In genomic region chr22:28711820-28712777, GRCh38 we compare ENCODE assay signal across 1 cellular context.
A peak's percentile ranks its signal among the peaks of the same experiment; 100 is the strongest.
TF ChIP-seq lines count a peak whose summit lies in the region.

No MANE protein-coding gene starts in this region.

TF ChIP-seq in HepG2, 621 proteins besides CTCF, POLR2A, EP300 and RAD21 (continued from another document and continues in another):
- TF ChIP-seq ZFP41 (CRISPR knock-in tag; IDR thresholded peaks at IDR 0.05; ENCODE audit: borderline replicate concordance) = no peak
- TF ChIP-seq CENPBD1 (CRISPR knock-in tag; IDR thresholded peaks at IDR 0.05; ENCODE audit: borderline replicate concordance, low read depth) = no peak
- TF ChIP-seq HMGA1 (CRISPR knock-in tag; conservative IDR thresholded peaks at IDR 0.05) = no peak
- no peak for TF ChIP-seq ADNP (CRISPR knock-in tag; IDR thresholded peaks at IDR 0.05)
- TF ChIP-seq ZSCAN9 (CRISPR knock-in tag; IDR thresholded peaks at IDR 0.05; ENCODE audit: borderline replicate concordance) = no peak; the same call in 1 of the 2 replicates
- no peak for TF ChIP-seq HOXA5 (CRISPR knock-in tag; IDR thresholded peaks at IDR 0.05)
- TF ChIP-seq RBM39 (IDR thresholded peaks at IDR 0.05; ENCODE audit: low read depth, low read length, poor library complexity, severe bottlenecking) = no peak
- peak; percentile 34 for TF ChIP-seq BCL6 (CRISPR knock-in tag; IDR thresholded peaks at IDR 0.05)
- no peak for TF ChIP-seq FOXO1 (CRISPR knock-in tag; IDR thresholded peaks at IDR 0.05)
- 0 out of 2 replicates have a peak, but pooled peaks have one; percentile 36 for TF ChIP-seq ZNF614 (CRISPR knock-in tag; IDR thresholded peaks at IDR 0.05; ENCODE audit: borderline replicate concordance)
- TF ChIP-seq ZBTB7A (CRISPR knock-in tag; IDR thresholded peaks at IDR 0.05) = no peak
- no peak for TF ChIP-seq ZNF780A (CRISPR knock-in tag; IDR thresholded peaks at IDR 0.05)
- no peak for TF ChIP-seq ZNF891 (CRISPR knock-in tag; IDR thresholded peaks at IDR 0.05)
- no peak for TF ChIP-seq ZEB1 (IDR thresholded peaks at IDR 0.05; ENCODE audit: insufficient replicate concordance, low read depth)
- TF ChIP-seq ZNF737 (CRISPR knock-in tag; IDR thresholded peaks at IDR 0.05; ENCODE audit: borderline replicate concordance) = no peak
- TF ChIP-seq KLF12 (CRISPR knock-in tag; IDR thresholded peaks at IDR 0.05; ENCODE audit: borderline replicate concordance) = no peak
- no peak for TF ChIP-seq HMGXB3 (CRISPR knock-in tag; IDR thresholded peaks at IDR 0.05; ENCODE audit: borderline replicate concordance)
- TF ChIP-seq ZSCAN22 (CRISPR knock-in tag; IDR thresholded peaks at IDR 0.05) = no peak
- 0 out of 2 replicates have a peak, but pooled peaks have one; percentile 14 for TF ChIP-seq HDAC2 (CRISPR knock-in tag; IDR thresholded peaks at IDR 0.05)
- no peak for TF ChIP-seq SRSF4 (IDR thresholded peaks at IDR 0.05; ENCODE audit: low read depth, low read length, poor library complexity, severe bottlenecking)
- TF ChIP-seq ZNF282 (IDR thresholded peaks at IDR 0.05; ENCODE audit: partially characterized antibody) = no peak
- no peak for TF ChIP-seq HNRNPL (IDR thresholded peaks at IDR 0.05; ENCODE audit: low read depth, low read length)
- TF ChIP-seq TEF (CRISPR knock-in tag; IDR thresholded peaks at IDR 0.05) = no peak; the same call in 1 of the 2 replicates
- TF ChIP-seq FOXM1 (CRISPR knock-in tag; IDR thresholded peaks at IDR 0.05) = no peak
- TF ChIP-seq SRSF1 (optimal IDR thresholded peaks at IDR 0.05; ENCODE audit: low read depth, low read length) = no peak
- no peak for TF ChIP-seq HNRNPLL (IDR thresholded peaks at IDR 0.05; ENCODE audit: low read depth, low read length, poor library complexity, severe bottlenecking)
- no peak for TF ChIP-seq ZNF10 (CRISPR knock-in tag; IDR thresholded peaks at IDR 0.05; ENCODE audit: borderline replicate concordance, low read depth)
- no peak for TF ChIP-seq TMF1 (CRISPR knock-in tag; IDR thresholded peaks at IDR 0.05; ENCODE audit: low read depth)
- no peak for TF ChIP-seq ZNF670 (CRISPR knock-in tag; IDR thresholded peaks at IDR 0.05; ENCODE audit: borderline replicate concordance)
- TF ChIP-seq CERS6 (CRISPR knock-in tag; IDR thresholded peaks at IDR 0.05) = no peak
- no peak for TF ChIP-seq ZNF768 (CRISPR knock-in tag; IDR thresholded peaks at IDR 0.05)
- TF ChIP-seq ZNF263 (CRISPR knock-in tag; IDR thresholded peaks at IDR 0.05) = no peak
- TF ChIP-seq DR1 (CRISPR knock-in tag; IDR thresholded peaks at IDR 0.05) = no peak
- TF ChIP-seq SIX1 (CRISPR knock-in tag; IDR thresholded peaks at IDR 0.05; ENCODE audit: borderline replicate concordance) = no peak
- TF ChIP-seq GPBP1L1 (CRISPR knock-in tag; IDR thresholded peaks at IDR 0.05) = no peak
- no peak for TF ChIP-seq GLMP (CRISPR knock-in tag; IDR thresholded peaks at IDR 0.05; ENCODE audit: borderline replicate concordance)
- no peak for TF ChIP-seq ZFP62 (CRISPR knock-in tag; IDR thresholded peaks at IDR 0.05)
- TF ChIP-seq ZNF687 (CRISPR knock-in tag; IDR thresholded peaks at IDR 0.05) = no peak
- peak; percentile 58 for TF ChIP-seq ARID5B (CRISPR knock-in tag; IDR thresholded peaks at IDR 0.05)
- TF ChIP-seq PAWR (CRISPR knock-in tag; IDR thresholded peaks at IDR 0.05; ENCODE audit: borderline replicate concordance) = no peak
- peak; percentile 40 for TF ChIP-seq ATF7 (IDR thresholded peaks at IDR 0.05)
- no peak for TF ChIP-seq ATF7 (CRISPR knock-in tag; IDR thresholded peaks at IDR 0.05)
- TF ChIP-seq ZBTB26 (CRISPR knock-in tag; IDR thresholded peaks at IDR 0.05; ENCODE audit: borderline replicate concordance) = no peak
